Comparison of ENCODE assay signal across 8 cellular contexts in the genomic region with DNA sequence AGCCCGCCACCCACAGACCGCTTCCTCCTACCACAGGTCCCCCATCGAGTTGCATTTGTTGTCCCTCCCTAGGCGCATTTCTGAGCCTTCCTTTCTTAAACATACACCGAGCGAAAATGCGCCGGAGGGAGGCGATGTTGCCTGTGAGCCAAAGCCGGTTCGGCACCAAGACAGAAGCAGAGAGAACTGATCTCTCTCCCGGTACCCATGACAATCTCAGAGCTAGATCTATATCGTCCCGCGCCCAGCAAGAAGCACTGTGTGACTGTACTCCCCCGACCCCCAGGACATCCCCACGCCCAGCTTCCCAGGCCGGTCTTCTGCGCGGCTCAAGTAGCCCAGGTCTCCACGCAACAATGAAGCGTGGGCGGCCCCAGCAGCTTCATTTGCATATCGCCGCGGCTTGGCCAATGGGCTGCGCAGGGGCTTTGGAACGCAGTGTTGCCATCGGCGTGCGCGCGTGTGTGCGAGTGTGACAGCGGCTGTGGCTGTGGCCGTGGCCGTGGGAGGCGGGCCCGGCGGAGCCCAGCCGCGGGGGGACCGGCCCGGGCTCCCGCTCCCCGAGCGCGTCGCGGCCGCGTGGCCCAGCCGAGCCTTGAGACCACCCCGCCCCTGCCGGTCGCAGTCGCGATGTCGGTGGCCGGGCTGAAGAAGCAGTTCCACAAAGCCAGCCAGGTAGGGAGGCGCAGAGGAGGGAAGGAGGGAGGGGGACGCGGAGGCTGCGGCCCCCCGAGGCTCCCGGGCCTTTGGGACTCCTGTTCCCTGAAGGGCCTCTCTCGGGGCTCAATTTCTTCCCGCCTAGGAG. TPM values are rescaled to one million over a fixed set of nuclear protein-coding genes. Genes with fewer than 3 reads are reported as not detected.
DNase-seq lines count a peak whose midpoint lies in the region; ATAC-seq and TF ChIP-seq lines count a peak whose summit lies in the region.

A gene with protein sequence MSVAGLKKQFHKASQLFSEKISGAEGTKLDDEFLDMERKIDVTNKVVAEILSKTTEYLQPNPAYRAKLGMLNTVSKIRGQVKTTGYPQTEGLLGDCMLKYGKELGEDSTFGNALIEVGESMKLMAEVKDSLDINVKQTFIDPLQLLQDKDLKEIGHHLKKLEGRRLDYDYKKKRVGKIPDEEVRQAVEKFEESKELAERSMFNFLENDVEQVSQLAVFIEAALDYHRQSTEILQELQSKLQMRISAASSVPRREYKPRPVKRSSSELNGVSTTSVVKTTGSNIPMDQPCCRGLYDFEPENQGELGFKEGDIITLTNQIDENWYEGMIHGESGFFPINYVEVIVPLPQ (plus strand): TSS at position 438 of the 805 bp plus-strand sequence. CDS start 193 bp downstream, at position 631.

- TF ChIP-seq CTCF in BE2C (IDR thresholded peaks at IDR 0.05; ENCODE audit: low read depth, low read length) (peak; percentile 44), astrocyte of the spinal cord (IDR thresholded peaks at IDR 0.05; ENCODE audit: low read depth, low read length) (peak; percentile 47)

- H3K9me3 ChIP-seq in BE2C (no peaks in the 10 kb centered on the region), right cardiac atrium (ENCODE audit: control insufficient read depth, low read length) (no peaks in the 10 kb centered on the region)

- peak; percentile 47 for ATAC-seq in HG02642 (IDR thresholded peaks at IDR 0.05; ENCODE audit: poor library complexity, unreplicated experiment)
- peak; percentile 96 to 98 for ATAC-seq in right cardiac atrium
- no peak for ATAC-seq in GM19395 (IDR thresholded peaks at IDR 0.05; ENCODE audit: unreplicated experiment)

- under 1% methylated on average over 68 of the region's 68 CpGs for WGBS in right cardiac atrium
- under 1% methylated on average over 68 of the region's 68 CpGs for WGBS in urinary bladder

- intact Hi-C loops in right cardiac atrium (cut with DNase I): no loop called here

- DNase-seq in BE2C (peak; percentile 87), SK-MEL-5 (ENCODE audit: low read depth, low spot score) (peak; percentile 57), astrocyte of the spinal cord (ENCODE audit: low read depth, low spot score) (peak; percentile 68), right cardiac atrium (peak; percentile 90 to 95 (median 93)), pons (ENCODE audit: low spot score) (peak; percentile 91)

- H3K4me1 ChIP-seq in BE2C (no peaks in the 10 kb centered on the region), right cardiac atrium (ENCODE audit: control insufficient read depth, insufficient read depth, low read length) (no peaks in the 10 kb centered on the region), urinary bladder (ENCODE audit: insufficient read depth) (no peaks in the 10 kb centered on the region)

- in situ Hi-C loops in SK-MEL-5 (cut with HindIII; ENCODE audit: low pct_unique_long_range_greater_than_20kb, low sequenced_read_pairs) (no loop called here), astrocyte of the spinal cord (cut with HindIII; ENCODE audit: low sequenced_read_pairs) (no loop called here)

- H3K36me3 ChIP-seq in BE2C: no peaks in the 10 kb centered on the region
- H3K36me3 ChIP-seq in urinary bladder (ENCODE audit: insufficient read depth): no peaks in the 10 kb centered on the region

- H3K27ac ChIP-seq in right cardiac atrium (ENCODE audit: low read length) (no peak within 1 kb of the TSS), urinary bladder (ENCODE audit: low read depth) (no peak within 1 kb of the TSS)

- peak within 1 kb of the TSS; percentile 49 for H3K4me3 ChIP-seq in BE2C (ENCODE audit: low read depth, low read length)
- H3K4me3 ChIP-seq in astrocyte of the spinal cord (ENCODE audit: low read depth, low read length): peak within 1 kb of the TSS; percentile 29
- peak within 1 kb of the TSS; percentile 54 for H3K4me3 ChIP-seq in right cardiac atrium (ENCODE audit: low read length)
- H3K4me3 ChIP-seq in urinary bladder (ENCODE audit: low read depth, low read length): peak within 1 kb of the TSS; percentile 46

- H3K27me3 ChIP-seq in BE2C (peaks cover 21% of the 10 kb centered on the region), right cardiac atrium (ENCODE audit: control insufficient read depth, insufficient read depth) (no peaks in the 10 kb centered on the region)

RNA-seq across cellular contexts. Expression of the gene that starts here (rescaled TPM):
- not detected for polyA plus RNA-seq in BE2C (2012; ENCODE audit: insufficient read depth, insufficient read length, low read depth)
- not detected in 2 replicates for total RNA-seq in SK-MEL-5 (2014; rRNA removed; shearing (Covaris generic))
- polyA plus RNA-seq in SK-MEL-5 (2015; cell fraction: cytosol; rRNA removed): not detected in 2 replicates
- 0.52 TPM in 1 of 2 replicates, not detected in the other for polyA plus RNA-seq in SK-MEL-5 (2015; cell fraction: nucleus; rRNA removed)
- total RNA-seq in right cardiac atrium (1 to 10 TPM; 1.2 to 4.1 (median 2.4) TPM), urinary bladder (8.9 TPM)
- polyA plus RNA-seq in right cardiac atrium (0.88 TPM), urinary bladder (2.9 TPM)

Comparison
In these comparisons a context has a peak if more than half of its experiments do, and no peak if none do; other contexts are left out.
1. Peak in DNase-seq in SK-MEL-5; RNA of the gene not detected or under 1 TPM.